ENCODE assay signal across 1 cellular context in the genomic region with DNA sequence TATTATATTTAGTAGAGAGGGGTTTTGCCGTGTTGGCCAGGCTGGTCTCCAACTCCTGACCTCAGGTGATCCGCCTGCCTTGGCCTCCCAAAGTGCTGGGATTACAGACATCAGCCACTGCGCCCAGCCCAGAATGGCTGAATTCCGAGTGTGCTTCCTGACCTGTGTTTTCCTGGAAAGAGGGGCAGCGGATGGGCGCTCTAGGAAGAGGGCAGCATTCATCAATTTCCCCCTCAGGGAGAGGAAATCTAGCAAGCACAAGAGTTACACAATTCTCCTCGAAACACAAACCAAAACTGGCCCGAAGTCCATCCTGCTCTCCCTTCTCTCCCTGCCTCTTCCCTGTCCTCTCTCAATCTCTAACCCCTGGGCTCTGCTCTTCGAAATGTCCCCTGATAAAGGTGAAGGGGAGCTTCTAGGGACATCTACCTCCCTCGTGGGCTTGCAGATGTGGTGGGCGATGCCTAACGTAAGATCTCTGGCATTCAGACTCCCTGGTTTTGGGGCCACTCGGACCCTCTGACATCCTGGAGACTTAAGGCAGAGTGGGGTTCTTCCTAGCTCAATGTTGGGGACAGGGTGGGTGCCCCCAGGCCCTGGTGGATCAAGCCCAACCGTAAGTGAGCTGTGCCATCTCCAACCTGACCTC.
TF ChIP-seq lines count a peak whose summit lies in the region.

No MANE protein-coding gene starts in this region.

TF ChIP-seq in HepG2, 621 proteins besides CTCF, POLR2A, EP300 and RAD21 (continued from another document and continues in another):
- TF ChIP-seq, protein P1, sequence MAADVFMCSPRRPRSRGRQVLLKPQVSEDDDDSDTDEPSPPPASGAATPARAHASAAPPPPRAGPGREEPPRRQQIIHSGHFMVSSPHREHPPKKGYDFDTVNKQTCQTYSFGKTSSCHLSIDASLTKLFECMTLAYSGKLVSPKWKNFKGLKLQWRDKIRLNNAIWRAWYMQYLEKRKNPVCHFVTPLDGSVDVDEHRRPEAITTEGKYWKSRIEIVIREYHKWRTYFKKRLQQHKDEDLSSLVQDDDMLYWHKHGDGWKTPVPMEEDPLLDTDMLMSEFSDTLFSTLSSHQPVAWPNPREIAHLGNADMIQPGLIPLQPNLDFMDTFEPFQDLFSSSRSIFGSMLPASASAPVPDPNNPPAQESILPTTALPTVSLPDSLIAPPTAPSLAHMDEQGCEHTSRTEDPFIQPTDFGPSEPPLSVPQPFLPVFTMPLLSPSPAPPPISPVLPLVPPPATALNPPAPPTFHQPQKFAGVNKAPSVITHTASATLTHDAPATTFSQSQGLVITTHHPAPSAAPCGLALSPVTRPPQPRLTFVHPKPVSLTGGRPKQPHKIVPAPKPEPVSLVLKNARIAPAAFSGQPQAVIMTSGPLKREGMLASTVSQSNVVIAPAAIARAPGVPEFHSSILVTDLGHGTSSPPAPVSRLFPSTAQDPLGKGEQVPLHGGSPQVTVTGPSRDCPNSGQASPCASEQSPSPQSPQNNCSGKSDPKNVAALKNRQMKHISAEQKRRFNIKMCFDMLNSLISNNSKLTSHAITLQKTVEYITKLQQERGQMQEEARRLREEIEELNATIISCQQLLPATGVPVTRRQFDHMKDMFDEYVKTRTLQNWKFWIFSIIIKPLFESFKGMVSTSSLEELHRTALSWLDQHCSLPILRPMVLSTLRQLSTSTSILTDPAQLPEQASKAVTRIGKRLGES (CRISPR knock-in tag; IDR thresholded peaks at IDR 0.05; ENCODE audit: borderline replicate concordance) = no peak
- TF ChIP-seq TBP (CRISPR knock-in tag; IDR thresholded peaks at IDR 0.05) = no peak
- no peak for TF ChIP-seq BRD4 (CRISPR knock-in tag; IDR thresholded peaks at IDR 0.05)
- TF ChIP-seq POLR2AphosphoS5 (IDR thresholded peaks at IDR 0.05; ENCODE audit: low read depth, low read length) = no peak
- no peak for TF ChIP-seq ZNF44 (CRISPR knock-in tag; IDR thresholded peaks at IDR 0.05)
- no peak for TF ChIP-seq CC2D1A (CRISPR knock-in tag; IDR thresholded peaks at IDR 0.05)
- no peak for TF ChIP-seq ZNF749 (CRISPR knock-in tag; IDR thresholded peaks at IDR 0.05; ENCODE audit: borderline replicate concordance)
- TF ChIP-seq KLF15 (CRISPR knock-in tag; IDR thresholded peaks at IDR 0.05; ENCODE audit: borderline replicate concordance) = no peak
- peak; percentile 67; the same call in 1 of the 2 replicates for TF ChIP-seq RCOR2 (CRISPR knock-in tag; IDR thresholded peaks at IDR 0.05)
- TF ChIP-seq, protein P2, sequence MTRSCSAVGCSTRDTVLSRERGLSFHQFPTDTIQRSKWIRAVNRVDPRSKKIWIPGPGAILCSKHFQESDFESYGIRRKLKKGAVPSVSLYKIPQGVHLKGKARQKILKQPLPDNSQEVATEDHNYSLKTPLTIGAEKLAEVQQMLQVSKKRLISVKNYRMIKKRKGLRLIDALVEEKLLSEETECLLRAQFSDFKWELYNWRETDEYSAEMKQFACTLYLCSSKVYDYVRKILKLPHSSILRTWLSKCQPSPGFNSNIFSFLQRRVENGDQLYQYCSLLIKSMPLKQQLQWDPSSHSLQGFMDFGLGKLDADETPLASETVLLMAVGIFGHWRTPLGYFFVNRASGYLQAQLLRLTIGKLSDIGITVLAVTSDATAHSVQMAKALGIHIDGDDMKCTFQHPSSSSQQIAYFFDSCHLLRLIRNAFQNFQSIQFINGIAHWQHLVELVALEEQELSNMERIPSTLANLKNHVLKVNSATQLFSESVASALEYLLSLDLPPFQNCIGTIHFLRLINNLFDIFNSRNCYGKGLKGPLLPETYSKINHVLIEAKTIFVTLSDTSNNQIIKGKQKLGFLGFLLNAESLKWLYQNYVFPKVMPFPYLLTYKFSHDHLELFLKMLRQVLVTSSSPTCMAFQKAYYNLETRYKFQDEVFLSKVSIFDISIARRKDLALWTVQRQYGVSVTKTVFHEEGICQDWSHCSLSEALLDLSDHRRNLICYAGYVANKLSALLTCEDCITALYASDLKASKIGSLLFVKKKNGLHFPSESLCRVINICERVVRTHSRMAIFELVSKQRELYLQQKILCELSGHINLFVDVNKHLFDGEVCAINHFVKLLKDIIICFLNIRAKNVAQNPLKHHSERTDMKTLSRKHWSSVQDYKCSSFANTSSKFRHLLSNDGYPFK (CRISPR knock-in tag; IDR thresholded peaks at IDR 0.05; ENCODE audit: borderline replicate concordance) = no peak
- no peak for TF ChIP-seq ZC3H4 (CRISPR knock-in tag; IDR thresholded peaks at IDR 0.05; ENCODE audit: borderline replicate concordance)
- TF ChIP-seq NR2F6 (IDR thresholded peaks at IDR 0.05) = peak; percentile 67; the same call in 1 of the 2 replicates
- peak; percentile 89 for TF ChIP-seq NR2F6 (CRISPR knock-in tag; IDR thresholded peaks at IDR 0.05)
- TF ChIP-seq SP4 (CRISPR knock-in tag; IDR thresholded peaks at IDR 0.05) = no peak
- TF ChIP-seq, protein P3, sequence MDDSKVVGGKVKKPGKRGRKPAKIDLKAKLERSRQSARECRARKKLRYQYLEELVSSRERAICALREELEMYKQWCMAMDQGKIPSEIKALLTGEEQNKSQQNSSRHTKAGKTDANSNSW (CRISPR knock-in tag; IDR thresholded peaks at IDR 0.05; ENCODE audit: borderline replicate concordance) = no peak
- TF ChIP-seq ZNF432 (CRISPR knock-in tag; IDR thresholded peaks at IDR 0.05; ENCODE audit: borderline replicate concordance) = no peak
- TF ChIP-seq RELA (CRISPR knock-in tag; IDR thresholded peaks at IDR 0.05) = no peak
- TF ChIP-seq KMT2B (CRISPR knock-in tag; IDR thresholded peaks at IDR 0.05) = no peak
- TF ChIP-seq, protein P4, sequence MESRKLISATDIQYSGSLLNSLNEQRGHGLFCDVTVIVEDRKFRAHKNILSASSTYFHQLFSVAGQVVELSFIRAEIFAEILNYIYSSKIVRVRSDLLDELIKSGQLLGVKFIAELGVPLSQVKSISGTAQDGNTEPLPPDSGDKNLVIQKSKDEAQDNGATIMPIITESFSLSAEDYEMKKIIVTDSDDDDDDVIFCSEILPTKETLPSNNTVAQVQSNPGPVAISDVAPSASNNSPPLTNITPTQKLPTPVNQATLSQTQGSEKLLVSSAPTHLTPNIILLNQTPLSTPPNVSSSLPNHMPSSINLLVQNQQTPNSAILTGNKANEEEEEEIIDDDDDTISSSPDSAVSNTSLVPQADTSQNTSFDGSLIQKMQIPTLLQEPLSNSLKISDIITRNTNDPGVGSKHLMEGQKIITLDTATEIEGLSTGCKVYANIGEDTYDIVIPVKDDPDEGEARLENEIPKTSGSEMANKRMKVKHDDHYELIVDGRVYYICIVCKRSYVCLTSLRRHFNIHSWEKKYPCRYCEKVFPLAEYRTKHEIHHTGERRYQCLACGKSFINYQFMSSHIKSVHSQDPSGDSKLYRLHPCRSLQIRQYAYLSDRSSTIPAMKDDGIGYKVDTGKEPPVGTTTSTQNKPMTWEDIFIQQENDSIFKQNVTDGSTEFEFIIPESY (CRISPR knock-in tag; IDR thresholded peaks at IDR 0.05) = peak; percentile 32; the same call in 1 of the 2 replicates
- TF ChIP-seq MEIS1 (CRISPR knock-in tag; IDR thresholded peaks at IDR 0.05; ENCODE audit: borderline replicate concordance) = peak; percentile 39; the same call in 1 of the 2 replicates
- TF ChIP-seq, protein P5, sequence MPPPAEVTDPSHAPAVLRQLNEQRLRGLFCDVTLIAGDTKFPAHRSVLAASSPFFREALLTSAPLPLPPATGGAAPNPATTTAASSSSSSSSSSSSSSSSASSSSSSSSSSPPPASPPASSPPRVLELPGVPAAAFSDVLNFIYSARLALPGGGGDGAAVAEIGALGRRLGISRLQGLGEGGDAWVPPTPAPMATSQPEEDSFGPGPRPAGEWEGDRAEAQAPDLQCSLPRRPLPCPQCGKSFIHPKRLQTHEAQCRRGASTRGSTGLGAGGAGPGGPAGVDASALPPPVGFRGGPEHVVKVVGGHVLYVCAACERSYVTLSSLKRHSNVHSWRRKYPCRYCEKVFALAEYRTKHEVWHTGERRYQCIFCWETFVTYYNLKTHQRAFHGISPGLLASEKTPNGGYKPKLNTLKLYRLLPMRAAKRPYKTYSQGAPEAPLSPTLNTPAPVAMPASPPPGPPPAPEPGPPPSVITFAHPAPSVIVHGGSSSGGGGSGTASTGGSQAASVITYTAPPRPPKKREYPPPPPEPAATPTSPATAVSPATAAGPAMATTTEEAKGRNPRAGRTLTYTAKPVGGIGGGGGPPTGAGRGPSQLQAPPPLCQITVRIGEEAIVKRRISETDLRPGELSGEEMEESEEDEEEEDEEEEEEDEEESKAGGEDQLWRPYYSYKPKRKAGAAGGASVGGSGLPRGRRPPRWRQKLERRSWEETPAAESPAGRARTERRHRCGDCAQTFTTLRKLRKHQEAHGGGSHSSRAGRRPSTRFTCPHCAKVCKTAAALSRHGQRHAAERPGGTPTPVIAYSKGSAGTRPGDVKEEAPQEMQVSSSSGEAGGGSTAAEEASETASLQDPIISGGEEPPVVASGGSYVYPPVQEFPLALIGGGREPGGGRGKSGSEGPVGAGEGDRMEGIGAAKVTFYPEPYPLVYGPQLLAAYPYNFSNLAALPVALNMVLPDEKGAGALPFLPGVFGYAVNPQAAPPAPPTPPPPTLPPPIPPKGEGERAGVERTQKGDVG (CRISPR knock-in tag; IDR thresholded peaks at IDR 0.05; ENCODE audit: borderline replicate concordance) = no peak
- peak; percentile 71; the same call in 1 of the 2 replicates for TF ChIP-seq KAT8 (CRISPR knock-in tag; IDR thresholded peaks at IDR 0.05)
- 0 out of 2 replicates have a peak, but pooled peaks have one; percentile 54 for TF ChIP-seq ARNTL (CRISPR knock-in tag; IDR thresholded peaks at IDR 0.05)
- TF ChIP-seq, protein P6, sequence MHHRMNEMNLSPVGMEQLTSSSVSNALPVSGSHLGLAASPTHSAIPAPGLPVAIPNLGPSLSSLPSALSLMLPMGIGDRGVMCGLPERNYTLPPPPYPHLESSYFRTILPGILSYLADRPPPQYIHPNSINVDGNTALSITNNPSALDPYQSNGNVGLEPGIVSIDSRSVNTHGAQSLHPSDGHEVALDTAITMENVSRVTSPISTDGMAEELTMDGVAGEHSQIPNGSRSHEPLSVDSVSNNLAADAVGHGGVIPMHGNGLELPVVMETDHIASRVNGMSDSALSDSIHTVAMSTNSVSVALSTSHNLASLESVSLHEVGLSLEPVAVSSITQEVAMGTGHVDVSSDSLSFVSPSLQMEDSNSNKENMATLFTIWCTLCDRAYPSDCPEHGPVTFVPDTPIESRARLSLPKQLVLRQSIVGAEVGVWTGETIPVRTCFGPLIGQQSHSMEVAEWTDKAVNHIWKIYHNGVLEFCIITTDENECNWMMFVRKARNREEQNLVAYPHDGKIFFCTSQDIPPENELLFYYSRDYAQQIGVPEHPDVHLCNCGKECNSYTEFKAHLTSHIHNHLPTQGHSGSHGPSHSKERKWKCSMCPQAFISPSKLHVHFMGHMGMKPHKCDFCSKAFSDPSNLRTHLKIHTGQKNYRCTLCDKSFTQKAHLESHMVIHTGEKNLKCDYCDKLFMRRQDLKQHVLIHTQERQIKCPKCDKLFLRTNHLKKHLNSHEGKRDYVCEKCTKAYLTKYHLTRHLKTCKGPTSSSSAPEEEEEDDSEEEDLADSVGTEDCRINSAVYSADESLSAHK (CRISPR knock-in tag; IDR thresholded peaks at IDR 0.05; ENCODE audit: borderline replicate concordance) = no peak
- TF ChIP-seq, protein P7, sequence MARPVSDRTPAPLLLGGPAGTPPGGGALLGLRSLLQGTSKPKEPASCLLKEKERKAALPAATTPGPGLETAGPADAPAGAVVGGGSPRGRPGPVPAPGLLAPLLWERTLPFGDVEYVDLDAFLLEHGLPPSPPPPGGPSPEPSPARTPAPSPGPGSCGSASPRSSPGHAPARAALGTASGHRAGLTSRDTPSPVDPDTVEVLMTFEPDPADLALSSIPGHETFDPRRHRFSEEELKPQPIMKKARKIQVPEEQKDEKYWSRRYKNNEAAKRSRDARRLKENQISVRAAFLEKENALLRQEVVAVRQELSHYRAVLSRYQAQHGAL (CRISPR knock-in tag; IDR thresholded peaks at IDR 0.05; ENCODE audit: not compliant biosample characterization) = peak; percentile 35
- no peak for TF ChIP-seq ZNF121 (CRISPR knock-in tag; IDR thresholded peaks at IDR 0.05)
- TF ChIP-seq ZNF468 (CRISPR knock-in tag; IDR thresholded peaks at IDR 0.05) = no peak
- TF ChIP-seq THYN1 (CRISPR knock-in tag; IDR thresholded peaks at IDR 0.05; ENCODE audit: borderline replicate concordance, low read depth) = no peak
- TF ChIP-seq HDAC1 (CRISPR knock-in tag; IDR thresholded peaks at IDR 0.05) = peak; percentile 80
- no peak for TF ChIP-seq SMAD9 (CRISPR knock-in tag; IDR thresholded peaks at IDR 0.05)
- no peak for TF ChIP-seq JDP2 (CRISPR knock-in tag; IDR thresholded peaks at IDR 0.05; ENCODE audit: borderline replicate concordance)
- no peak for TF ChIP-seq ATM (IDR thresholded peaks at IDR 0.05; ENCODE audit: borderline replicate concordance)
- peak; percentile 94 for TF ChIP-seq CEBPG (CRISPR knock-in tag; IDR thresholded peaks at IDR 0.05)
- TF ChIP-seq ZNF333 (CRISPR knock-in tag; IDR thresholded peaks at IDR 0.05; ENCODE audit: borderline replicate concordance) = no peak
- peak; percentile 75; the same call in 1 of the 2 replicates for TF ChIP-seq ZSCAN21 (CRISPR knock-in tag; IDR thresholded peaks at IDR 0.05; ENCODE audit: borderline replicate concordance)
- TF ChIP-seq ZNF138 (CRISPR knock-in tag; IDR thresholded peaks at IDR 0.05; ENCODE audit: low read depth) = no peak
- peak; percentile 79; the same call in 1 of the 2 replicates for TF ChIP-seq GFI1 (CRISPR knock-in tag; IDR thresholded peaks at IDR 0.05; ENCODE audit: borderline replicate concordance)
- TF ChIP-seq SIX4 (CRISPR knock-in tag; IDR thresholded peaks at IDR 0.05) = 0 out of 2 replicates have a peak, but pooled peaks have one; percentile 9
- TF ChIP-seq POGZ (CRISPR knock-in tag; IDR thresholded peaks at IDR 0.05) = peak; percentile 28; the same call in 1 of the 2 replicates
- TF ChIP-seq, protein P8, sequence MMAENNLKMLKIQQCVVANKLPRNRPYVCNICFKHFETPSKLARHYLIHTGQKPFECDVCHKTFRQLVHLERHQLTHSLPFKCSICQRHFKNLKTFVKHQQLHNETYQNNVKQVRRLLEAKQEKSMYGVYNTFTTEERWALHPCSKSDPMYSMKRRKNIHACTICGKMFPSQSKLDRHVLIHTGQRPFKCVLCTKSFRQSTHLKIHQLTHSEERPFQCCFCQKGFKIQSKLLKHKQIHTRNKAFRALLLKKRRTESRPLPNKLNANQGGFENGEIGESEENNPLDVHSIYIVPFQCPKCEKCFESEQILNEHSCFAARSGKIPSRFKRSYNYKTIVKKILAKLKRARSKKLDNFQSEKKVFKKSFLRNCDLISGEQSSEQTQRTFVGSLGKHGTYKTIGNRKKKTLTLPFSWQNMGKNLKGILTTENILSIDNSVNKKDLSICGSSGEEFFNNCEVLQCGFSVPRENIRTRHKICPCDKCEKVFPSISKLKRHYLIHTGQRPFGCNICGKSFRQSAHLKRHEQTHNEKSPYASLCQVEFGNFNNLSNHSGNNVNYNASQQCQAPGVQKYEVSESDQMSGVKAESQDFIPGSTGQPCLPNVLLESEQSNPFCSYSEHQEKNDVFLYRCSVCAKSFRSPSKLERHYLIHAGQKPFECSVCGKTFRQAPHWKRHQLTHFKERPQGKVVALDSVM (CRISPR knock-in tag; IDR thresholded peaks at IDR 0.05) = peak; percentile 54
- TF ChIP-seq, protein P9, sequence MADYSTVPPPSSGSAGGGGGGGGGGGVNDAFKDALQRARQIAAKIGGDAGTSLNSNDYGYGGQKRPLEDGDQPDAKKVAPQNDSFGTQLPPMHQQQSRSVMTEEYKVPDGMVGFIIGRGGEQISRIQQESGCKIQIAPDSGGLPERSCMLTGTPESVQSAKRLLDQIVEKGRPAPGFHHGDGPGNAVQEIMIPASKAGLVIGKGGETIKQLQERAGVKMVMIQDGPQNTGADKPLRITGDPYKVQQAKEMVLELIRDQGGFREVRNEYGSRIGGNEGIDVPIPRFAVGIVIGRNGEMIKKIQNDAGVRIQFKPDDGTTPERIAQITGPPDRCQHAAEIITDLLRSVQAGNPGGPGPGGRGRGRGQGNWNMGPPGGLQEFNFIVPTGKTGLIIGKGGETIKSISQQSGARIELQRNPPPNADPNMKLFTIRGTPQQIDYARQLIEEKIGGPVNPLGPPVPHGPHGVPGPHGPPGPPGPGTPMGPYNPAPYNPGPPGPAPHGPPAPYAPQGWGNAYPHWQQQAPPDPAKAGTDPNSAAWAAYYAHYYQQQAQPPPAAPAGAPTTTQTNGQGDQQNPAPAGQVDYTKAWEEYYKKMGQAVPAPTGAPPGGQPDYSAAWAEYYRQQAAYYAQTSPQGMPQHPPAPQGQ (CRISPR knock-in tag; IDR thresholded peaks at IDR 0.05; ENCODE audit: borderline replicate concordance) = no peak
